19 cellular contexts compared by ENCODE assay signal in the genomic region with DNA sequence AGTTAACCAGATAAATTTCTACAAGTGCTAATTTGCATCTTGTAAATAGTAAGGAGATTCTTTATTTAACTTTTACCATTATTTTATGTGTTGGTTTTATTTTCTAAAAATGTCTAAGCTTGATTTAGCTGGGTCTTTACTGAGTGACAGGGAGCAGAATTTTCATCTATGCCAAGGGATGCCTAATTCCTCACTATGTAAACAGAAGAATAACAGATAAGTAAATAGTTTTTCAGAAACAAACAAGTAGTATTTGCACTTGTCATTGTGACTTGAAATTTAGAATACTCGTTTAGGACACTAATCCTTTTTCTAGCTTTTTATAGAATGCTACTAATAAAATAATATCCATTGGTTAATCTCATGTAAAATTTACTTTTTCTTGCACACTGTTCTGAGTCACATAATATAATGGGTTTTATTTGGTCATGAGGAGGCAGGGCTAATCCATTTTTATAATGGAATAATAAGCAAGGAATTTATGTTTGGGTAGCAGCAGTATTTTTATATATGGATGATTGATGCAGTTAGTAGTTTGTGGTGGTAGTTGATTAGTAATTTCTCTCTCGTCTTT.
"Had no signal": no experiment of that assay in that cellular context is flagged by ENCODE, and none has a peak within 500 bp of the region (broad histone marks: within the 10 kb centered on the region; RNA-seq: fewer than 3 reads in every experiment).

No MANE protein-coding gene starts in this region.

- H3K4me1 ChIP-seq: Peyer's patch, SJCRH30 had no signal

- H3K27ac ChIP-seq: KMS-11, PC-9, Peyer's patch, SJCRH30 had no signal

- H3K9ac ChIP-seq: KMS-11 had no signal

- H3K4me3 ChIP-seq: PC-9, Peyer's patch, SJCRH30 had no signal

- H3K9me3 ChIP-seq: Peyer's patch, SJCRH30 had no signal

- DNase-seq: IMR-90; Kasumi-1; MM.1S; NCI-H1092 treated with DMSO at 0.1 percent for 48 hours; NCI-H1436; NCI-H1694 treated with DMSO at 0.1 percent for 48 hours; NCI-H1930; NCI-H2107; NCI-H526; NCI-H748 treated with DMSO at 0.1 percent for 48 hours; NK-92 treated with Interleukin-12 subunit alpha and Interleukin-12 subunit beta, amount 100 ng/mL, for 24 hours; PC-9; Peyer's patch; SHP77 treated with DMSO at 0.1 percent for 48 hours; SJCRH30 had no signal

- H3K36me3 ChIP-seq: Peyer's patch, SJCRH30 had no signal

- ATAC-seq: HepG2, Right ventricle myocardium inferior, SK-N-SH treated with all-trans-retinoic acid at 6 μM for 48 hours had no signal

- H3K27me3 ChIP-seq: Peyer's patch, SJCRH30 had no signal

- H3K4me2 ChIP-seq: KMS-11, PC-9 had no signal

- FAIRE-seq: HepG2 had no signal
